ENCODE assay signal across 8 cellular contexts in genomic region chr10:110067960-110068770, GRCh38.
DNase-seq lines count a peak whose midpoint lies in the region; ATAC-seq, FAIRE-seq and TF ChIP-seq lines count a peak whose summit lies in the region.

No MANE protein-coding gene starts in this region.

- H3K4me2 ChIP-seq in SK-N-SH, result no peak overlapping the region

- no peak overlapping the region for H3K9ac ChIP-seq in SK-N-SH

- no peak for TF ChIP-seq CTCF in left lung (IDR thresholded peaks at IDR 0.05)
- no peak for TF ChIP-seq CTCF in D721Med (IDR thresholded peaks at IDR 0.05; ENCODE audit: insufficient read depth, missing control alignments)
- no peak for TF ChIP-seq CTCF in SK-N-SH (IDR thresholded peaks at IDR 0.05)

- DNase-seq in ELF-1 (ENCODE audit: low read depth, low spot score), result peak; percentile 10
- DNase-seq in activated T-cell treated with anti-CD3 and anti-CD28 coated beads for 4 hours, result peak; percentile 24
- DNase-seq in left lung, result no peak
- peak in 1 of 2 donors; percentile 53 for DNase-seq in aorta
- DNase-seq in D721Med (ENCODE audit: insufficient read length, low spot score), result no peak
- DNase-seq in SK-N-SH, result no peak

- H3K9me3 ChIP-seq in left lung (no peaks in the 10 kb centered on the region), aorta (ENCODE audit: control insufficient read depth, low read length) (no peaks in the 10 kb centered on the region), SK-N-SH (no peaks in the 10 kb centered on the region)

- H3K4me3 ChIP-seq in left lung, result no peak overlapping the region
- H3K4me3 ChIP-seq in aorta (ENCODE audit: low read length in 2 of 2), result no peak overlapping the region
- H3K4me3 ChIP-seq in SK-N-SH (ENCODE audit: low read depth in 2 of 2, low read length in 1 of 2), result no peak overlapping the region

- intact Hi-C loops in left lung (cut with DNase I) (no loop called here), aorta (cut with DNase I) (no loop called here)

- H3K27me3 ChIP-seq in left lung, result no peaks in the 10 kb centered on the region
- H3K27me3 ChIP-seq in aorta (ENCODE audit: control insufficient read depth in 1 of 2, insufficient read depth in 2 of 2, low read length in 1 of 2), result no peaks in the 10 kb centered on the region
- no peaks in the 10 kb centered on the region for H3K27me3 ChIP-seq in SK-N-SH (ENCODE audit: insufficient read depth)

- CTCF ChIA-PET in SK-N-SH (lab: Yijun Ruan, JAX), result interaction anchor here (1.8 kb wide), 1 partner anchor 184 kb away, joined by 7 read pairs; no protein-coding TSS in a partner anchor

- POLR2A ChIA-PET in SK-N-SH (lab: Yijun Ruan, JAX), result no interaction called here

- 38 to 45% methylated on average over 5 of the region's 5 CpGs for WGBS in aorta, 2 donors
- 87% methylated on average over 4 of the region's 5 CpGs for WGBS in SK-N-SH (ENCODE audit: low lambda C conversion rate)

- H3K27ac ChIP-seq in left lung (peak overlapping the region; percentile 49 to 80), aorta (ENCODE audit: low read depth in 1 of 2, low read length in 2 of 2) (no peak overlapping the region), SK-N-SH (ENCODE audit: low read depth in 2 of 2, low read length in 1 of 2) (no peak overlapping the region)

- H3K4me1 ChIP-seq in left lung, result peaks cover 10 to 54% of the 10 kb centered on the region in 2 donors
- H3K4me1 ChIP-seq in aorta (ENCODE audit: control insufficient read depth in 1 of 2, insufficient read depth in 2 of 2, low read length in 2 of 2), result peaks cover 1 to 2% of the 10 kb centered on the region in 2 donors
- peaks cover 2 to 11% of the 10 kb centered on the region in 2 experiments; a peak in 1 of 4 replicates for H3K4me1 ChIP-seq in SK-N-SH (ENCODE audit: control insufficient read depth in 1 of 2, insufficient read depth in 2 of 2, low read depth in 1 of 2, low read length in 1 of 2)

- TF ChIP-seq EP300 in SK-N-SH (IDR thresholded peaks at IDR 0.05; ENCODE audit: borderline replicate concordance in 1 of 2, low read depth in 1 of 2, low read length in 1 of 2), result no peak

- FAIRE-seq in D721Med (lab: Jason Lieb, UNC), result no peak

- H3K79me2 ChIP-seq in SK-N-SH (ENCODE audit: insufficient read depth), result peaks cover 9% of the 10 kb centered on the region

- no peaks in the 10 kb centered on the region for H3K36me3 ChIP-seq in left lung
- no peaks in the 10 kb centered on the region for H3K36me3 ChIP-seq in aorta (ENCODE audit: control insufficient read depth in 1 of 2, insufficient read depth in 2 of 2, low read length in 1 of 2)
- H3K36me3 ChIP-seq in SK-N-SH (replicated peaks in 1 of 2; ENCODE audit: control insufficient read depth in 1 of 2, insufficient read depth in 2 of 2, low read length in 1 of 2), result no peaks in the 10 kb centered on the region

- ATAC-seq in GM21423 (IDR thresholded peaks at IDR 0.05; ENCODE audit: unreplicated experiment) (peak; percentile 48), HG03575 (IDR thresholded peaks at IDR 0.05; ENCODE audit: extremely low read depth, insufficient number of reproducible peaks, low FRiP score, unreplicated experiment) (peak; percentile 37), left lung (peak; percentile 86), aorta (ENCODE audit: low FRiP score) (peak; percentile 72)

- H3K9me2 ChIP-seq in SK-N-SH, result no peaks in the 10 kb centered on the region

- no peak overlapping the region for H2AFZ ChIP-seq in SK-N-SH (ENCODE audit: low read depth)

- peaks cover 4% of the 10 kb centered on the region for H3F3A ChIP-seq in SK-N-SH (replicated peaks; ENCODE audit: insufficient read depth)

- no peaks in the 10 kb centered on the region for H4K20me1 ChIP-seq in SK-N-SH (ENCODE audit: insufficient read depth)

- TF ChIP-seq RAD21 in SK-N-SH (IDR thresholded peaks at IDR 0.05; ENCODE audit: low read length), result no peak

TF ChIP-seq in SK-N-SH, 30 proteins besides CTCF, POLR2A, EP300 and RAD21:
- TF ChIP-seq NRF1 (IDR thresholded peaks at IDR 0.05; ENCODE audit: low read depth, low read length), result no peak
- TF ChIP-seq FOXJ3 (CRISPR knock-in tag; IDR thresholded peaks at IDR 0.05), result no peak
- TF ChIP-seq REST (IDR thresholded peaks at IDR 0.05; ENCODE audit: low read depth, low read length), result no peak
- no peak for TF ChIP-seq ZBTB33 (IDR thresholded peaks at IDR 0.05; ENCODE audit: borderline replicate concordance, low read depth)
- no peak for TF ChIP-seq POLR2AphosphoS5 (IDR thresholded peaks at IDR 0.05; ENCODE audit: low read depth, low read length)
- TF ChIP-seq MEF2A (IDR thresholded peaks at IDR 0.05; ENCODE audit: borderline replicate concordance, low read depth), result no peak
- no peak for TF ChIP-seq RXRA (IDR thresholded peaks at IDR 0.05; ENCODE audit: borderline replicate concordance, low read depth)
- TF ChIP-seq USF2 (IDR thresholded peaks at IDR 0.05; ENCODE audit: borderline replicate concordance, low read depth, low read length), result no peak
- TF ChIP-seq CHD2 (IDR thresholded peaks at IDR 0.05; ENCODE audit: low read length, partially characterized antibody), result no peak
- no peak for TF ChIP-seq EZH2phosphoT487 (IDR thresholded peaks at IDR 0.05; ENCODE audit: borderline replicate concordance, low read depth)
- TF ChIP-seq TCF12 (IDR thresholded peaks at IDR 0.05), result no peak
- TF ChIP-seq TAF1 (IDR thresholded peaks at IDR 0.05; ENCODE audit: borderline replicate concordance, low read depth, low read length), result no peak
- no peak for TF ChIP-seq GATA2 (CRISPR knock-in tag; IDR thresholded peaks at IDR 0.05)
- TF ChIP-seq FOSL2 (IDR thresholded peaks at IDR 0.05; ENCODE audit: borderline replicate concordance, low read depth), result no peak
- no peak for TF ChIP-seq RCOR1 (IDR thresholded peaks at IDR 0.05; ENCODE audit: low read length)
- TF ChIP-seq FOXM1 (IDR thresholded peaks at IDR 0.05; ENCODE audit: low read depth), result no peak

Comparison
In these comparisons a context has a peak if more than half of its experiments do, and no peak if none do; other contexts are left out.
1. DNase-seq: peak in ELF-1 (single experiment) and activated T-cell treated with anti-CD3 and anti-CD28 coated beads for 4 hours (single experiment); none in left lung (0 of 2), D721Med (single experiment) and SK-N-SH (single experiment).
2. H3K27ac ChIP-seq: peak in left lung (2 of 2); none in aorta (0 of 2) and SK-N-SH (0 of 2).
3. Peak in every context shown above with its lines, with median percentiles within 50 percentile points of each other: ATAC-seq.